In genomic region chr3:186108941-186109865, GRCh38 we compare ENCODE assay signal across 8 cellular contexts. TPM values are rescaled to one million over a fixed set of nuclear protein-coding genes. Genes with fewer than 3 reads are reported as not detected.
A peak's percentile ranks its signal among the peaks of the same experiment; 100 is the strongest.
DNase-seq lines count a peak whose midpoint lies in the region; ATAC-seq and TF ChIP-seq lines count a peak whose summit lies in the region.

ETV5 (minus strand) TSS chr3:186109089; CDS start chr3:186105868, 3,221 bp downstream.

- peak; percentile 93 for ATAC-seq in HG02870 (IDR thresholded peaks at IDR 0.05; ENCODE audit: unreplicated experiment)
- peak; percentile 95 to 99 (median 98) for ATAC-seq in heart right ventricle

- H3K4me3 ChIP-seq in heart right ventricle: peak within 1 kb of the TSS; percentile 67 to 95 (median 84)

- H3K9me3 Mint-ChIP-seq in type B pancreatic cell: no peaks in the 10 kb centered on the region

- peak within 1 kb of the TSS; percentile 60 to 90 (median 84) for H3K27ac ChIP-seq in heart right ventricle

- peaks cover 36% of the 10 kb centered on the region for H3K4me1 Mint-ChIP-seq in type B pancreatic cell (ENCODE audit: unreplicated experiment)

- H3K27ac Mint-ChIP-seq in type B pancreatic cell: peak within 1 kb of the TSS; percentile 88

- H3K9me3 ChIP-seq in heart right ventricle: no peaks in the 10 kb centered on the region

- H3K27me3 Mint-ChIP-seq in type B pancreatic cell: peaks cover 67% of the 10 kb centered on the region

- intact Hi-C loops in heart right ventricle (cut with DNase I): loop anchor here in 1 of 10 donors (2.0 to 10.0 kb wide), 3 partner anchors 106 to 458 kb away; partner anchors contain the start of genes TBCCD1 and TRA2B

- peak; percentile 99 for DNase-seq in GM13977 (ENCODE audit: low spot score)
- peak; percentile 99 for DNase-seq in NCI-H146 treated with DMSO at 0.1 percent for 48 hours (lab: John Stamatoyannopoulos, UW; ENCODE audit: unreplicated experiment)
- peak; percentile 69 to 98 (median 83) for DNase-seq in T-helper 1 cell
- peak; percentile 73 to 100 (median 99) for DNase-seq in amygdala (lab: John Stamatoyannopoulos, UW)
- peak; percentile 98 to 99 for DNase-seq in heart right ventricle
- DNase-seq in pons (ENCODE audit: low spot score): peak; percentile 100
- peak; percentile 98 for DNase-seq in type B pancreatic cell (ENCODE audit: extremely low spot score, unreplicated experiment)

- H3K27me3 ChIP-seq in heart right ventricle: peaks cover 0 to 69% (median 0%) of the 10 kb centered on the region in 7 donors

- H3K4me3 Mint-ChIP-seq in type B pancreatic cell: peak within 1 kb of the TSS; percentile 94

- H3K4me1 ChIP-seq in heart right ventricle: peaks cover 5 to 34% (median 23%) of the 10 kb centered on the region in 9 donors

- TF ChIP-seq CTCF in GM13977 (IDR thresholded peaks at IDR 0.05; ENCODE audit: extremely low read depth, insufficient read depth, missing control alignments): no peak
- no peak for TF ChIP-seq CTCF in heart right ventricle (IDR thresholded peaks at IDR 0.05)
- peak; percentile 5 for TF ChIP-seq CTCF in type B pancreatic cell (conservative IDR thresholded peaks at IDR 0.05)

- H3K36me3 Mint-ChIP-seq in type B pancreatic cell: no peaks in the 10 kb centered on the region

- in situ Hi-C loops in GM13977 (cut with MboI; ENCODE audit: low pct_unique_long_range_greater_than_20kb, low sequenced_read_pairs, unreplicated experiment): no loop called here

- 1% methylated on average over 51 to 63 of the region's 63 CpGs for WGBS in heart right ventricle, 2 donors

- peaks cover 0 to 10% (median 0%) of the 10 kb centered on the region in 9 donors for H3K36me3 ChIP-seq in heart right ventricle

RNA-seq across cellular contexts. Expression of gene ETV5, which starts in this region (rescaled TPM):
- total RNA-seq in heart right ventricle (10 to 100 TPM in 1 of 10 donors, 1 to 10 TPM in 9; 4.4 to 12.6 (median 5.8) TPM), type B pancreatic cell (ENCODE audit: low replicate concordance) (26.4 and 42.2 TPM in 2 replicates)
- 1 to 10 TPM; 1.5 to 5.3 TPM for polyA plus RNA-seq in heart right ventricle

Comparison
In these comparisons a context has a peak if more than half of its experiments do, and no peak if none do; other contexts are left out.
1. Peak in every context shown above with its lines: DNase-seq, ATAC-seq, H3K4me3 ChIP-seq and H3K27ac ChIP-seq.